1 cellular context compared by ENCODE assay signal in the genomic region with DNA sequence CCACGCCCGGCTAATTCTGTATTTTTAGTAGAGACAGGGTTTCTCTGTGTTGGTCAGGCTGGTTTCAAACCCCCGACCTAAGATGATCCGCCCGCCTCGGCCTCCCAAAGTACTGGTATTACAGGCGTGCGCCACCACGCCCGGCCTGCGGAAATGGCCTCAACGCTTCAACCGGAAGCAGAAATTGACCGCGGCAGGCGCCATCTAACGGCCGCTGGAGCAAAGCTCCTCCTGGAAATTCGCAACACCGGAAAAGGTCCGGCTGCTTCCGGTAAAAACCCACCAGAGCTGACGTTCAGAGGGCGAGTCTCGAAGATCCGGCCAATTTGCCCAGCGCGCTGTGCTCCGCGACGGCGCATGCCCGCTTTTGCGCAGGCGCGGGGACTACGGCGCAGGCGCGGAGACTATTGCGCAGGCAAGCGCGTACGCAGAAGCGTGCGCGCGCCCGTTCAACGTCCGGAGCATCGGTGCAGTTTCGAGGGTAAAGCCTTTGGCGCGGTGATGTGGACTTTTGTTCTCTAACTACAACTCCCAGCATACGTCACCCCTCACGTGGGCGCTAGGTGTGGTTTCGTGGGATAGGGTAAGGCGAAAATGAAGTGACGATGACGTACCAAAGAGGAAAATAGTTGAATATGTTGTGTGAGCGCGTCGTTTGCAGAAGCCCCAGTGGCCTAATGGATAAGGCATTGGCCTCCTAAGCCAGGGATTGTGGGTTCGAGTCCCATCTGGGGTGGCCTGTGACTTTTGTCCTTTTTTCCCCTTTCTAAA.
TF ChIP-seq lines count a peak whose summit lies in the region.

No MANE protein-coding gene starts in this region.

TF ChIP-seq in HepG2, 621 proteins besides CTCF, POLR2A, EP300 and RAD21 (continued from another document and continues in another):
- TF ChIP-seq, protein P1, sequence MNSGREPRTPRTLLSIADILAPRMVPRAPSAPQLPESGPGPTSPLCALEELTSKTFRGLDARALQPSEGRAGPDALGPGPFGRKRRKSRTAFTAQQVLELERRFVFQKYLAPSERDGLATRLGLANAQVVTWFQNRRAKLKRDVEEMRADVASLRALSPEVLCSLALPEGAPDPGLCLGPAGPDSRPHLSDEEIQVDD (CRISPR knock-in tag; IDR thresholded peaks at IDR 0.05; ENCODE audit: borderline replicate concordance) = peak; percentile 84; the same call in 1 of the 2 replicates
- TF ChIP-seq, protein P2, sequence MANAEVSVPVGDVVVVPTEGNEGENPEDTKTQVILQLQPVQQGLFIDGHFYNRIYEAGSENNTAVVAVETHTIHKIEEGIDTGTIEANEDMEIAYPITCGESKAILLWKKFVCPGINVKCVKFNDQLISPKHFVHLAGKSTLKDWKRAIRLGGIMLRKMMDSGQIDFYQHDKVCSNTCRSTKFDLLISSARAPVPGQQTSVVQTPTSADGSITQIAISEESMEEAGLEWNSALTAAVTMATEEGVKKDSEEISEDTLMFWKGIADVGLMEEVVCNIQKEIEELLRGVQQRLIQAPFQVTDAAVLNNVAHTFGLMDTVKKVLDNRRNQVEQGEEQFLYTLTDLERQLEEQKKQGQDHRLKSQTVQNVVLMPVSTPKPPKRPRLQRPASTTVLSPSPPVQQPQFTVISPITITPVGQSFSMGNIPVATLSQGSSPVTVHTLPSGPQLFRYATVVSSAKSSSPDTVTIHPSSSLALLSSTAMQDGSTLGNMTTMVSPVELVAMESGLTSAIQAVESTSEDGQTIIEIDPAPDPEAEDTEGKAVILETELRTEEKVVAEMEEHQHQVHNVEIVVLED (CRISPR knock-in tag; IDR thresholded peaks at IDR 0.05; ENCODE audit: borderline replicate concordance) = peak; percentile 98
- TF ChIP-seq ZSCAN25 (CRISPR knock-in tag; IDR thresholded peaks at IDR 0.05) = 0 out of 2 replicates have a peak, but pooled peaks have one; percentile 33
- TF ChIP-seq RFXAP (CRISPR knock-in tag; IDR thresholded peaks at IDR 0.05; ENCODE audit: borderline replicate concordance) = peak; percentile 41; the same call in 1 of the 2 replicates
- TF ChIP-seq, protein P3, sequence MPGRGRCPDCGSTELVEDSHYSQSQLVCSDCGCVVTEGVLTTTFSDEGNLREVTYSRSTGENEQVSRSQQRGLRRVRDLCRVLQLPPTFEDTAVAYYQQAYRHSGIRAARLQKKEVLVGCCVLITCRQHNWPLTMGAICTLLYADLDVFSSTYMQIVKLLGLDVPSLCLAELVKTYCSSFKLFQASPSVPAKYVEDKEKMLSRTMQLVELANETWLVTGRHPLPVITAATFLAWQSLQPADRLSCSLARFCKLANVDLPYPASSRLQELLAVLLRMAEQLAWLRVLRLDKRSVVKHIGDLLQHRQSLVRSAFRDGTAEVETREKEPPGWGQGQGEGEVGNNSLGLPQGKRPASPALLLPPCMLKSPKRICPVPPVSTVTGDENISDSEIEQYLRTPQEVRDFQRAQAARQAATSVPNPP (CRISPR knock-in tag; IDR thresholded peaks at IDR 0.05) = peak; percentile 74; the same call in 1 of the 2 replicates
- no peak for TF ChIP-seq MBNL3 (CRISPR knock-in tag; conservative IDR thresholded peaks at IDR 0.05)
- TF ChIP-seq ZNF674 (CRISPR knock-in tag; IDR thresholded peaks at IDR 0.05; ENCODE audit: low read depth) = no peak
- TF ChIP-seq, protein P4, sequence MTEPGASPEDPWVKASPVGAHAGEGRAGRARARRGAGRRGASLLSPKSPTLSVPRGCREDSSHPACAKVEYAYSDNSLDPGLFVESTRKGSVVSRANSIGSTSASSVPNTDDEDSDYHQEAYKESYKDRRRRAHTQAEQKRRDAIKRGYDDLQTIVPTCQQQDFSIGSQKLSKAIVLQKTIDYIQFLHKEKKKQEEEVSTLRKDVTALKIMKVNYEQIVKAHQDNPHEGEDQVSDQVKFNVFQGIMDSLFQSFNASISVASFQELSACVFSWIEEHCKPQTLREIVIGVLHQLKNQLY (CRISPR knock-in tag; IDR thresholded peaks at IDR 0.05) = peak; percentile 64
- TF ChIP-seq CREB1 (IDR thresholded peaks at IDR 0.05) = peak; percentile 99
- TF ChIP-seq CREB1 (CRISPR knock-in tag; IDR thresholded peaks at IDR 0.05) = peak; percentile 97
- peak; percentile 5; the same call in 1 of the 2 replicates for TF ChIP-seq SIN3B (IDR thresholded peaks at IDR 0.05; ENCODE audit: low read length)
- no peak for TF ChIP-seq TBL1XR1 (IDR thresholded peaks at IDR 0.05; ENCODE audit: borderline replicate concordance, low read length, partially characterized antibody)
- TF ChIP-seq, protein P5, sequence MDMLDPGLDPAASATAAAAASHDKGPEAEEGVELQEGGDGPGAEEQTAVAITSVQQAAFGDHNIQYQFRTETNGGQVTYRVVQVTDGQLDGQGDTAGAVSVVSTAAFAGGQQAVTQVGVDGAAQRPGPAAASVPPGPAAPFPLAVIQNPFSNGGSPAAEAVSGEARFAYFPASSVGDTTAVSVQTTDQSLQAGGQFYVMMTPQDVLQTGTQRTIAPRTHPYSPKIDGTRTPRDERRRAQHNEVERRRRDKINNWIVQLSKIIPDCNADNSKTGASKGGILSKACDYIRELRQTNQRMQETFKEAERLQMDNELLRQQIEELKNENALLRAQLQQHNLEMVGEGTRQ (IDR thresholded peaks at IDR 0.05; ENCODE audit: low read depth, low read length) = peak; percentile 98
- TF ChIP-seq, protein P5 (CRISPR knock-in tag; IDR thresholded peaks at IDR 0.05; ENCODE audit: borderline replicate concordance) = peak; percentile 98; the same call in 1 of the 2 replicates
- peak; percentile 89 for TF ChIP-seq CEBPG (CRISPR knock-in tag; IDR thresholded peaks at IDR 0.05)
- TF ChIP-seq FOXA3 (CRISPR knock-in tag; IDR thresholded peaks at IDR 0.05) = peak; percentile 62
- TF ChIP-seq NCOA2 (CRISPR knock-in tag; IDR thresholded peaks at IDR 0.05) = 0 out of 2 replicates have a peak, but pooled peaks have one; percentile 7
- TF ChIP-seq ISL2 (CRISPR knock-in tag; IDR thresholded peaks at IDR 0.05) = peak; percentile 48; the same call in 1 of the 2 replicates
- no peak for TF ChIP-seq TEAD2 (CRISPR knock-in tag; IDR thresholded peaks at IDR 0.05)
- TF ChIP-seq, protein P6, sequence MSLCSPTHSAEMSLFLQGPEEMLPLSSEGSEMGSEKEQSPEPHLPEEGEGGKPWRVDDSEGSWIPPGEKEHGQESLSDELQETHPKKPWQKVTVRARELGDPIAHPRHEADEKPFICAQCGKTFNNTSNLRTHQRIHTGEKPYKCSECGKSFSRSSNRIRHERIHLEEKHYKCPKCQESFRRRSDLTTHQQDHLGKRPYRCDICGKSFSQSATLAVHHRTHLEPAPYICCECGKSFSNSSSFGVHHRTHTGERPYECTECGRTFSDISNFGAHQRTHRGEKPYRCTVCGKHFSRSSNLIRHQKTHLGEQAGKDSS (CRISPR knock-in tag; IDR thresholded peaks at IDR 0.05; ENCODE audit: borderline replicate concordance, low read depth) = peak; percentile 78; the same call in 1 of the 2 replicates
- TF ChIP-seq ZNF432 (CRISPR knock-in tag; IDR thresholded peaks at IDR 0.05; ENCODE audit: borderline replicate concordance) = no peak
- TF ChIP-seq, protein P7, sequence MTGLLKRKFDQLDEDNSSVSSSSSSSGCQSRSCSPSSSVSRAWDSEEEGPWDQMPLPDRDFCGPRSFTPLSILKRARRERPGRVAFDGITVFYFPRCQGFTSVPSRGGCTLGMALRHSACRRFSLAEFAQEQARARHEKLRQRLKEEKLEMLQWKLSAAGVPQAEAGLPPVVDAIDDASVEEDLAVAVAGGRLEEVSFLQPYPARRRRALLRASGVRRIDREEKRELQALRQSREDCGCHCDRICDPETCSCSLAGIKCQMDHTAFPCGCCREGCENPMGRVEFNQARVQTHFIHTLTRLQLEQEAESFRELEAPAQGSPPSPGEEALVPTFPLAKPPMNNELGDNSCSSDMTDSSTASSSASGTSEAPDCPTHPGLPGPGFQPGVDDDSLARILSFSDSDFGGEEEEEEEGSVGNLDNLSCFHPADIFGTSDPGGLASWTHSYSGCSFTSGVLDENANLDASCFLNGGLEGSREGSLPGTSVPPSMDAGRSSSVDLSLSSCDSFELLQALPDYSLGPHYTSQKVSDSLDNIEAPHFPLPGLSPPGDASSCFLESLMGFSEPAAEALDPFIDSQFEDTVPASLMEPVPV (CRISPR knock-in tag; IDR thresholded peaks at IDR 0.05) = peak; percentile 85; the same call in 1 of the 2 replicates
- no peak for TF ChIP-seq ZNF441 (CRISPR knock-in tag; IDR thresholded peaks at IDR 0.05; ENCODE audit: borderline replicate concordance)
- TF ChIP-seq, protein P8, sequence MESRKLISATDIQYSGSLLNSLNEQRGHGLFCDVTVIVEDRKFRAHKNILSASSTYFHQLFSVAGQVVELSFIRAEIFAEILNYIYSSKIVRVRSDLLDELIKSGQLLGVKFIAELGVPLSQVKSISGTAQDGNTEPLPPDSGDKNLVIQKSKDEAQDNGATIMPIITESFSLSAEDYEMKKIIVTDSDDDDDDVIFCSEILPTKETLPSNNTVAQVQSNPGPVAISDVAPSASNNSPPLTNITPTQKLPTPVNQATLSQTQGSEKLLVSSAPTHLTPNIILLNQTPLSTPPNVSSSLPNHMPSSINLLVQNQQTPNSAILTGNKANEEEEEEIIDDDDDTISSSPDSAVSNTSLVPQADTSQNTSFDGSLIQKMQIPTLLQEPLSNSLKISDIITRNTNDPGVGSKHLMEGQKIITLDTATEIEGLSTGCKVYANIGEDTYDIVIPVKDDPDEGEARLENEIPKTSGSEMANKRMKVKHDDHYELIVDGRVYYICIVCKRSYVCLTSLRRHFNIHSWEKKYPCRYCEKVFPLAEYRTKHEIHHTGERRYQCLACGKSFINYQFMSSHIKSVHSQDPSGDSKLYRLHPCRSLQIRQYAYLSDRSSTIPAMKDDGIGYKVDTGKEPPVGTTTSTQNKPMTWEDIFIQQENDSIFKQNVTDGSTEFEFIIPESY (CRISPR knock-in tag; IDR thresholded peaks at IDR 0.05) = peak; percentile 90
- no peak for TF ChIP-seq ATAD3A (CRISPR knock-in tag; IDR thresholded peaks at IDR 0.05)
- peak; percentile 74 for TF ChIP-seq MEIS2 (CRISPR knock-in tag; IDR thresholded peaks at IDR 0.05)
- no peak for TF ChIP-seq HDAC6 (IDR thresholded peaks at IDR 0.05; ENCODE audit: low read depth, low read length)
- TF ChIP-seq HOXA7 (CRISPR knock-in tag; IDR thresholded peaks at IDR 0.05) = no peak; the same call in 1 of the 2 replicates
- no peak for TF ChIP-seq BRD4 (CRISPR knock-in tag; IDR thresholded peaks at IDR 0.05)
- TF ChIP-seq, protein P9, sequence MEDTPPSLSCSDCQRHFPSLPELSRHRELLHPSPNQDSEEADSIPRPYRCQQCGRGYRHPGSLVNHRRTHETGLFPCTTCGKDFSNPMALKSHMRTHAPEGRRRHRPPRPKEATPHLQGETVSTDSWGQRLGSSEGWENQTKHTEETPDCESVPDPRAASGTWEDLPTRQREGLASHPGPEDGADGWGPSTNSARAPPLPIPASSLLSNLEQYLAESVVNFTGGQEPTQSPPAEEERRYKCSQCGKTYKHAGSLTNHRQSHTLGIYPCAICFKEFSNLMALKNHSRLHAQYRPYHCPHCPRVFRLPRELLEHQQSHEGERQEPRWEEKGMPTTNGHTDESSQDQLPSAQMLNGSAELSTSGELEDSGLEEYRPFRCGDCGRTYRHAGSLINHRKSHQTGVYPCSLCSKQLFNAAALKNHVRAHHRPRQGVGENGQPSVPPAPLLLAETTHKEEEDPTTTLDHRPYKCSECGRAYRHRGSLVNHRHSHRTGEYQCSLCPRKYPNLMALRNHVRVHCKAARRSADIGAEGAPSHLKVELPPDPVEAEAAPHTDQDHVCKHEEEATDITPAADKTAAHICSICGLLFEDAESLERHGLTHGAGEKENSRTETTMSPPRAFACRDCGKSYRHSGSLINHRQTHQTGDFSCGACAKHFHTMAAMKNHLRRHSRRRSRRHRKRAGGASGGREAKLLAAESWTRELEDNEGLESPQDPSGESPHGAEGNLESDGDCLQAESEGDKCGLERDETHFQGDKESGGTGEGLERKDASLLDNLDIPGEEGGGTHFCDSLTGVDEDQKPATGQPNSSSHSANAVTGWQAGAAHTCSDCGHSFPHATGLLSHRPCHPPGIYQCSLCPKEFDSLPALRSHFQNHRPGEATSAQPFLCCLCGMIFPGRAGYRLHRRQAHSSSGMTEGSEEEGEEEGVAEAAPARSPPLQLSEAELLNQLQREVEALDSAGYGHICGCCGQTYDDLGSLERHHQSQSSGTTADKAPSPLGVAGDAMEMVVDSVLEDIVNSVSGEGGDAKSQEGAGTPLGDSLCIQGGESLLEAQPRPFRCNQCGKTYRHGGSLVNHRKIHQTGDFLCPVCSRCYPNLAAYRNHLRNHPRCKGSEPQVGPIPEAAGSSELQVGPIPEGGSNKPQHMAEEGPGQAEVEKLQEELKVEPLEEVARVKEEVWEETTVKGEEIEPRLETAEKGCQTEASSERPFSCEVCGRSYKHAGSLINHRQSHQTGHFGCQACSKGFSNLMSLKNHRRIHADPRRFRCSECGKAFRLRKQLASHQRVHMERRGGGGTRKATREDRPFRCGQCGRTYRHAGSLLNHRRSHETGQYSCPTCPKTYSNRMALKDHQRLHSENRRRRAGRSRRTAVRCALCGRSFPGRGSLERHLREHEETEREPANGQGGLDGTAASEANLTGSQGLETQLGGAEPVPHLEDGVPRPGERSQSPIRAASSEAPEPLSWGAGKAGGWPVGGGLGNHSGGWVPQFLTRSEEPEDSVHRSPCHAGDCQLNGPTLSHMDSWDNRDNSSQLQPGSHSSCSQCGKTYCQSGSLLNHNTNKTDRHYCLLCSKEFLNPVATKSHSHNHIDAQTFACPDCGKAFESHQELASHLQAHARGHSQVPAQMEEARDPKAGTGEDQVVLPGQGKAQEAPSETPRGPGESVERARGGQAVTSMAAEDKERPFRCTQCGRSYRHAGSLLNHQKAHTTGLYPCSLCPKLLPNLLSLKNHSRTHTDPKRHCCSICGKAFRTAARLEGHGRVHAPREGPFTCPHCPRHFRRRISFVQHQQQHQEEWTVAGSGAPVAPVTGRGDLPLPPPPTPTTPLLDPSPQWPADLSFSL (CRISPR knock-in tag; IDR thresholded peaks at IDR 0.05) = no peak
- TF ChIP-seq ESRRA (CRISPR knock-in tag; IDR thresholded peaks at IDR 0.05; ENCODE audit: low read depth) = peak; percentile 82; the same call in 1 of the 2 replicates
- no peak for TF ChIP-seq TGIF2 (CRISPR knock-in tag; IDR thresholded peaks at IDR 0.05)
- peak; percentile 72; the same call in 1 of the 2 replicates for TF ChIP-seq JUN (CRISPR knock-in tag; IDR thresholded peaks at IDR 0.05)
- no peak; the same call in 1 of the 2 replicates for TF ChIP-seq EHMT2 (IDR thresholded peaks at IDR 0.05; ENCODE audit: borderline replicate concordance, low read depth, low read length)
- TF ChIP-seq ZNF33B (CRISPR knock-in tag; IDR thresholded peaks at IDR 0.05) = peak; percentile 45; the same call in 1 of the 2 replicates
- TF ChIP-seq, protein P10, sequence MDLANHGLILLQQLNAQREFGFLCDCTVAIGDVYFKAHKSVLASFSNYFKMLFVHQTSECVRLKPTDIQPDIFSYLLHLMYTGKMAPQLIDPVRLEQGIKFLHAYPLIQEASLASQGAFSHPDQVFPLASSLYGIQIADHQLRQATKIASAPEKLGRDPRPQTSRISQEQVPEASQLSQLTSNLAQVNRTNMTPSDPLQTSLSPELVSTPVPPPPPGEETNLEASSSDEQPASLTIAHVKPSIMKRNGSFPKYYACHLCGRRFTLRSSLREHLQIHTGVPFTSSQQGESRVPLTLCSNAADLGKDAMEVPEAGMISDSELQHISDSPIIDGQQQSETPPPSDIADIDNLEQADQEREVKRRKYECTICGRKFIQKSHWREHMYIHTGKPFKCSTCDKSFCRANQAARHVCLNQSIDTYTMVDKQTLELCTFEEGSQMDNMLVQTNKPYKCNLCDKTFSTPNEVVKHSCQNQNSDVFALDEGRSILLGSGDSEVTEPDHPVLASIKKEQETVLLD (CRISPR knock-in tag; IDR thresholded peaks at IDR 0.05; ENCODE audit: low read depth) = peak; percentile 89
